Comparison of ENCODE assay signal across 9 cellular contexts in the genomic region with DNA sequence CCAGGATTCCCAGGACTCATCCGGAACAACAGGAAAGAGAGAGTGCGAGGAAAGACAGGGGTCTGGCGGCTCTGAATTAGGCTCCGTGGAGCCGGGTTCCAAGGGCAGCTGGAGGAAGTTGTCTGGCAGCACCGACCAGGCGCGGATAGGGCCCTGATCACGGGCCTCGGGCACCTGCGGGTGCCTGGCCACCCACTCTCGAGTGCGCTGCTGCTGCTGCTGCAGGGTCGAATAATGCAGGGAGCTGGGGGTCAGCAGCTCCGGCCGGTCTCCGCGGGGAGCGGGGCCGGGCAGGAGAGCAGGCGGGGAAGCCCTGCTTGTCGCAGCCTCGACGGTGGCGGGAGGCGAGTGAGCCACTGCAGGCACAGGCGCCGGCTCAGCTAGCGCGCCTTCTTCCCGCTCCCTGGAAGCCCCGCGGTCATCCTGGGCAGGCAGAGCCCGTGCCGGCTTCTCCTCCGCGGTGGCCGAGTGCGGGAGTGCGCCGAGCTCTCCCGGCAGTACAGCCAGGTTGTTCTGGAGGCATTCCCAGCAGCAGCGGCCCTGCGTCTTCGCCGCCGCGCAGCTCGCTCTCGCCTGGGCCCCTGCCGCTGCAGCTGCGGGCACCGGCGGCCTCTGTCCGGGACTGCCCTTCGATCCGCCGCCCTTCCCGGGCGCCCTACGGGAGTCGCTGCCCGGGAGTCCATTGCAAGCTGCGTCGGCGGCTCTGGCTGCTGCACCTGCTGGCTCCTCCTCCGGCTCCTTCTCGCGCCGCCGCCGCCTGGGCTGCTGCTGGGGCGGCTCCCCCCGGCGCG. TPM values are rescaled to one million over a fixed set of nuclear protein-coding genes. Genes with fewer than 3 reads are reported as not detected.
DNase-seq lines count a peak whose midpoint lies in the region; ATAC-seq, FAIRE-seq and TF ChIP-seq lines count a peak whose summit lies in the region.
"Had no signal": no experiment of that assay in that cellular context is flagged by ENCODE, and none has a peak within 500 bp of the region (broad histone marks: within the 10 kb centered on the region; RNA-seq: fewer than 3 reads in every experiment).

No MANE protein-coding gene starts in this region.

- in situ Hi-C loops in mammary epithelial cell (cut with MboI; ENCODE audit: low sequenced_read_pairs in 2 of 2): no loop called here

- H4K20me1 ChIP-seq in BLaER1 treated with 17β-estradiol and CSF1 and Interleukin-3, amounts not matched to agents 10 nM and 100 nM: no peaks in the 10 kb centered on the region
- no peaks in the 10 kb centered on the region for H4K20me1 ChIP-seq in mammary epithelial cell (ENCODE audit: insufficient read depth, low read length)

- H3K4me2 ChIP-seq in BLaER1 treated with 17β-estradiol and CSF1 and Interleukin-3, amounts not matched to agents 10 nM and 100 nM: peak overlapping the region in 2 of 11 experiments; percentile 35 to 43; a peak in 1 of 22 replicates
- H3K4me2 ChIP-seq in mammary epithelial cell (ENCODE audit: insufficient read depth, low read depth, low read length): peak overlapping the region; percentile 99

- no peaks in the 10 kb centered on the region for H3K79me2 ChIP-seq in mammary epithelial cell (ENCODE audit: insufficient read depth, low read length)

- no TSS peak for BruUV-seq in mammary epithelial cell (replicated peaks; lab: Mats Ljungman, UMichigan)

- ATAC-seq in GM19395 (IDR thresholded peaks at IDR 0.05; ENCODE audit: unreplicated experiment) (peak; percentile 54), HG02610 (IDR thresholded peaks at IDR 0.05; ENCODE audit: unreplicated experiment) (no peak)

- no peak for FAIRE-seq in RCC 7860 (lab: Jason Lieb, UNC)

- peaks cover 42 to 55% (median 50%) of the 10 kb centered on the region in 11 experiments for H3K9me3 ChIP-seq in BLaER1 treated with 17β-estradiol and CSF1 and Interleukin-3, amounts not matched to agents 10 nM and 100 nM (replicated peaks in 1 of 11)
- no peaks in the 10 kb centered on the region for H3K9me3 ChIP-seq in NT2/D1 (ENCODE audit: insufficient read depth, low read length)
- no peaks in the 10 kb centered on the region for H3K9me3 ChIP-seq in mammary epithelial cell (replicated peaks; ENCODE audit: insufficient read depth, low read length)

- no peak overlapping the region for H3K9ac ChIP-seq in BLaER1 treated with 17β-estradiol and CSF1 and Interleukin-3, amounts not matched to agents 10 nM and 100 nM
- H3K9ac ChIP-seq in NT2/D1 (ENCODE audit: insufficient read length, low read depth): peak overlapping the region; percentile 61
- H3K9ac ChIP-seq in mammary epithelial cell (ENCODE audit: insufficient read depth, low read length): no peak overlapping the region

- H3K27me3 ChIP-seq in BLaER1 treated with 17β-estradiol and CSF1 and Interleukin-3, amounts not matched to agents 10 nM and 100 nM: peaks cover 45 to 61% (median 56%) of the 10 kb centered on the region in 11 experiments
- H3K27me3 ChIP-seq in NT2/D1 (ENCODE audit: insufficient read depth, insufficient read length) (peaks cover 64% of the 10 kb centered on the region), mammary epithelial cell (ENCODE audit: insufficient read depth, low read length) (no peaks in the 10 kb centered on the region)

- DNase-seq in NT2/D1 (ENCODE audit: low read depth, low spot score) (no peak), mammary epithelial cell (peak; percentile 48), kidney tubule cell (ENCODE audit: low spot score) (peak; percentile 64), RCC 7860 (ENCODE audit: low spot score) (no peak)
- DNase-seq in stimulated activated CD8-positive, alpha-beta memory T cell treated with anti-CD3 and anti-CD28 coated beads, Interleukin-12 subunit alpha, Interleukin-12 subunit beta, amount 100 ng/mL, for 4 hours (ENCODE audit: low read depth): peak; percentile 3

- dilution Hi-C loops in mammary epithelial cell (cut with HindIII; ENCODE audit: low sequenced_read_pairs): no loop called here

- intact Hi-C loops in mammary epithelial cell (cut with micrococcal nuclease): loop anchor here (1.0 to 5.0 kb wide), 3 partner anchors 52 to 145 kb away; a partner anchor contains a TSS

- no peak overlapping the region for H3K27ac ChIP-seq in BLaER1 treated with 17β-estradiol and CSF1 and Interleukin-3, amounts not matched to agents 10 nM and 100 nM
- no peak overlapping the region for H3K27ac ChIP-seq in mammary epithelial cell (ENCODE audit: insufficient read depth, low read depth, low read length)

- H2AFZ ChIP-seq in mammary epithelial cell (ENCODE audit: low read depth, low read length): peak overlapping the region; percentile 91

- H3K4me3 ChIP-seq in BLaER1 treated with 17β-estradiol and CSF1 and Interleukin-3, amounts not matched to agents 10 nM and 100 nM: peak overlapping the region in 8 of 10 experiments; percentile 20 to 52 (median 33); a peak in 12 of 20 replicates
- peak overlapping the region; percentile 57 for H3K4me3 ChIP-seq in NT2/D1 (ENCODE audit: insufficient read length, low read depth)
- H3K4me3 ChIP-seq in mammary epithelial cell (replicated peaks in 1 of 3; ENCODE audit: insufficient read depth in 1 of 3, low read depth in 2 of 3, low read length in 3 of 3): peak overlapping the region; percentile 63 to 74 (median 70)

- H3K36me3 ChIP-seq in BLaER1 treated with 17β-estradiol and CSF1 and Interleukin-3, amounts not matched to agents 10 nM and 100 nM: peaks cover 0 to 10% (median 0%) of the 10 kb centered on the region in 11 experiments; a peak in 3 of 22 replicates
- no peaks in the 10 kb centered on the region for H3K36me3 ChIP-seq in NT2/D1 (ENCODE audit: insufficient read depth, insufficient read length, low read length)
- no peaks in the 10 kb centered on the region for H3K36me3 ChIP-seq in mammary epithelial cell (ENCODE audit: insufficient read depth, low read length)

- CTCF ChIA-PET in mammary epithelial cell (lab: Charles Lee; ENCODE audit: low non-redundant PET): interaction anchor here (0.6 kb wide), 1 partner anchor 45 kb away, joined by 4 read pairs; no protein-coding TSS in a partner anchor

- H3K4me1 ChIP-seq in BLaER1 treated with 17β-estradiol and CSF1 and Interleukin-3, amounts not matched to agents 10 nM and 100 nM: peaks cover 0 to 3% (median 0%) of the 10 kb centered on the region in 10 experiments; a peak in 1 of 20 replicates
- H3K4me1 ChIP-seq in NT2/D1 (ENCODE audit: insufficient read depth, insufficient read length): peaks cover 2% of the 10 kb centered on the region
- peaks cover 33% of the 10 kb centered on the region for H3K4me1 ChIP-seq in mammary epithelial cell (ENCODE audit: insufficient read depth, low read length)

- no peak for TF ChIP-seq CTCF in mammary epithelial cell (conservative IDR thresholded peaks at IDR 0.05 in 1 of 2, IDR thresholded peaks at IDR 0.05 in 1 of 2; ENCODE audit: extremely low read depth in 1 of 2, insufficient read depth in 1 of 2, low read depth in 1 of 2, low read length in 2 of 2)

- WGBS in mammary epithelial cell (ENCODE audit: low coverage, missing lambda C conversion rate): 33% methylated on average over 8 of the region's 76 CpGs

RNA-seq across cellular contexts. Expression of a gene that starts 1.0 kb away (rescaled TPM):
- 1 to 10 TPM; 2.9 to 8.3 TPM for total RNA-seq in mammary epithelial cell
- 0.33 TPM for polyA plus RNA-seq in mammary epithelial cell
- 0.47 TPM for polyA minus RNA-seq in mammary epithelial cell
- polyA plus RNA-seq: IgD-negative memory B cell had no signal

RNA-seq across cellular contexts. Expression of a gene that starts 52.6 kb away (rescaled TPM):
- 100 to 1,000 TPM; 156 to 188 TPM for total RNA-seq in mammary epithelial cell
- polyA plus RNA-seq in mammary epithelial cell: 102 TPM
- polyA minus RNA-seq in mammary epithelial cell: 154 TPM

Comparison
In these comparisons a context has a peak if more than half of its experiments do, and no peak if none do; other contexts are left out.
1. DNase-seq: peak in mammary epithelial cell (single experiment), kidney tubule cell (single experiment) and stimulated activated CD8-positive, alpha-beta memory T cell treated with anti-CD3 and anti-CD28 coated beads, Interleukin-12 subunit alpha, Interleukin-12 subunit beta, amount 100 ng/mL, for 4 hours (single experiment); none in NT2/D1 (single experiment) and RCC 7860 (single experiment).
2. Peak in every context shown above with its lines, with median percentiles within 50 percentile points of each other: H3K4me3 ChIP-seq.